ENCODE assay signal across 8 cellular contexts in genomic region chr4:175891863-175892262, GRCh38.
A peak's percentile ranks its signal among the peaks of the same experiment; 100 is the strongest.
DNase-seq lines count a peak whose midpoint lies in the region; ATAC-seq, FAIRE-seq and TF ChIP-seq lines count a peak whose summit lies in the region.

No MANE protein-coding gene starts in this region.

- no peaks in the 10 kb centered on the region for H3K36me3 Mint-ChIP-seq in activated CD8-positive, alpha-beta T cell treated with anti-CD3 and anti-CD28 coated beads, Interleukin-2, amount 10 ng/mL, durations not matched to agents 7 days and 5 days (ENCODE audit: low read depth)
- H3K36me3 Mint-ChIP-seq in naive thymus-derived CD8-positive, alpha-beta T cell: no peaks in the 10 kb centered on the region

- no peaks in the 10 kb centered on the region for H3K9me3 Mint-ChIP-seq in activated CD8-positive, alpha-beta T cell treated with anti-CD3 and anti-CD28 coated beads, Interleukin-2, amount 10 ng/mL, durations not matched to agents 7 days and 5 days (ENCODE audit: insufficient read depth)
- H3K9me3 Mint-ChIP-seq in naive thymus-derived CD8-positive, alpha-beta T cell: peaks cover 0 to 2% (median 0%) of the 10 kb centered on the region in 9 donors

- no peaks in the 10 kb centered on the region for H3K27me3 Mint-ChIP-seq in activated CD8-positive, alpha-beta T cell treated with anti-CD3 and anti-CD28 coated beads, Interleukin-2, amount 10 ng/mL, durations not matched to agents 7 days and 5 days (ENCODE audit: low read depth)
- no peaks in the 10 kb centered on the region for H3K27me3 Mint-ChIP-seq in naive thymus-derived CD8-positive, alpha-beta T cell

- H3K27ac ChIP-seq in keratinocyte (ENCODE audit: control insufficient read depth, insufficient read depth, low read length): no peak overlapping the region
- no peak overlapping the region for H3K27ac ChIP-seq in spleen

- POLR2A ChIA-PET in activated CD8-positive, alpha-beta T cell treated with anti-CD3 and anti-CD28 coated beads, Interleukin-2, amount 10 ng/mL, durations not matched to agents 7 days and 5 days (lab: Charles Lee): no interaction called here
- POLR2A ChIA-PET in naive thymus-derived CD8-positive, alpha-beta T cell (lab: Charles Lee): no interaction called here

- no peak for TF ChIP-seq POLR2A in spleen (IDR thresholded peaks at IDR 0.05)

- H3K4me1 Mint-ChIP-seq in activated CD8-positive, alpha-beta T cell treated with anti-CD3 and anti-CD28 coated beads, Interleukin-2, amount 10 ng/mL, durations not matched to agents 7 days and 5 days (ENCODE audit: low read depth): no peaks in the 10 kb centered on the region
- H3K4me1 Mint-ChIP-seq in naive thymus-derived CD8-positive, alpha-beta T cell: no peaks in the 10 kb centered on the region

- peak in 2 of 3 experiments; percentile 17 to 19 for TF ChIP-seq CTCF in keratinocyte (optimal IDR thresholded peaks at IDR 0.05 in 1 of 3, IDR thresholded peaks at IDR 0.05 in 1 of 3, conservative IDR thresholded peaks at IDR 0.05 in 1 of 3; ENCODE audit: extremely low read depth in 1 of 3, insufficient read depth in 2 of 3, low read length in 3 of 3)
- peak in 5 of 11 experiments; percentile 7 to 40 (median 26) for TF ChIP-seq CTCF in spleen (IDR thresholded peaks at IDR 0.05 in 8 of 11, conservative IDR thresholded peaks at IDR 0.05 in 3 of 11)

- no peaks in the 10 kb centered on the region for H4K20me1 ChIP-seq in keratinocyte (ENCODE audit: control insufficient read depth, extremely low read depth, insufficient read depth, low read length)

- intact Hi-C loops in spleen (cut with DNase I; ENCODE audit: low total_unique reads): loop anchor here (5.0 kb wide), 1 partner anchor 330 kb away; no protein-coding TSS in a partner anchor

- no peak overlapping the region for H3K4me3 ChIP-seq in keratinocyte (ENCODE audit: control insufficient read depth in 2 of 3, extremely low read depth in 1 of 3, insufficient read depth in 2 of 3, low read depth in 1 of 3, low read length in 3 of 3)
- H3K4me3 ChIP-seq in spleen: no peak overlapping the region

- H2AFZ ChIP-seq in keratinocyte (ENCODE audit: control insufficient read depth, low read length): no peak overlapping the region

- H3K36me3 ChIP-seq in keratinocyte (ENCODE audit: control insufficient read depth in 2 of 2, extremely low read depth in 1 of 2, insufficient read depth in 2 of 2, low read length in 2 of 2): no peaks in the 10 kb centered on the region
- no peaks in the 10 kb centered on the region for H3K36me3 ChIP-seq in spleen

- H3K79me2 ChIP-seq in keratinocyte (ENCODE audit: control insufficient read depth, insufficient read depth, low read length): no peaks in the 10 kb centered on the region

- WGBS in spleen, 5 donors: 10 to 23% (median 17%) methylated on average over 2 of the region's 2 CpGs

- DNase-seq in DMS53 treated with DMSO at 0.1 percent for 48 hours (lab: John Stamatoyannopoulos, UW; ENCODE audit: unreplicated experiment) (peak; percentile 26), RPMI8226 (peak; percentile 4), keratinocyte (ENCODE audit: low read depth, low spot score) (no peak), spleen (no peak), occipital lobe (lab: John Stamatoyannopoulos, UW) (no peak)
- DNase-seq in activated CD8-positive, alpha-beta T cell treated with anti-CD3 and anti-CD28 coated beads, Interleukin-2, amount 10 ng/mL, durations not matched to agents 7 days and 5 days: no peak
- no peak for DNase-seq in naive thymus-derived CD8-positive, alpha-beta T cell

- H3K4me1 ChIP-seq in keratinocyte (ENCODE audit: control insufficient read depth, extremely low read depth, insufficient read depth, low read length): no peaks in the 10 kb centered on the region
- H3K4me1 ChIP-seq in spleen: peaks cover 0 to 3% (median 0%) of the 10 kb centered on the region in 6 donors

- dilution Hi-C loops in keratinocyte (cut with MboI; ENCODE audit: extremely low pct_ligation_motif_present, low sequenced_read_pairs): no loop called here

- no peak overlapping the region for H3K9ac ChIP-seq in keratinocyte (ENCODE audit: control insufficient read depth, extremely low read depth, insufficient read depth, low read length)

- no peak overlapping the region for H3K27ac Mint-ChIP-seq in activated CD8-positive, alpha-beta T cell treated with anti-CD3 and anti-CD28 coated beads, Interleukin-2, amount 10 ng/mL, durations not matched to agents 7 days and 5 days
- H3K27ac Mint-ChIP-seq in naive thymus-derived CD8-positive, alpha-beta T cell: no peak overlapping the region

- H3K9me1 ChIP-seq in keratinocyte (ENCODE audit: control insufficient read depth, extremely low read depth, insufficient read depth, low read length): no peaks in the 10 kb centered on the region

- peak; percentile 69 for ATAC-seq in HG02885 (IDR thresholded peaks at IDR 0.05; ENCODE audit: poor library complexity, unreplicated experiment)
- no peak for ATAC-seq in activated CD8-positive, alpha-beta T cell treated with anti-CD3 and anti-CD28 coated beads, Interleukin-2, amount 10 ng/mL, durations not matched to agents 7 days and 5 days
- ATAC-seq in naive thymus-derived CD8-positive, alpha-beta T cell: no peak

- FAIRE-seq in keratinocyte (lab: Jason Lieb, UNC): no peak

- CTCF ChIA-PET in activated CD8-positive, alpha-beta T cell treated with anti-CD3 and anti-CD28 coated beads, Interleukin-2, amount 10 ng/mL, durations not matched to agents 7 days and 5 days (lab: Charles Lee): no interaction called here

- no peaks in the 10 kb centered on the region for H3K9me3 ChIP-seq in keratinocyte (ENCODE audit: control insufficient read depth, low read depth, low read length)
- H3K9me3 ChIP-seq in spleen: peaks cover 0 to 19% (median 3%) of the 10 kb centered on the region in 8 donors

- H3K27me3 ChIP-seq in keratinocyte (ENCODE audit: control insufficient read depth, extremely low read depth, insufficient read depth, low read length) (no peaks in the 10 kb centered on the region), spleen (replicated peaks in 1 of 7) (no peaks in the 10 kb centered on the region)

- H3K4me2 ChIP-seq in keratinocyte (ENCODE audit: control insufficient read depth, extremely low read depth, insufficient read depth, low read depth, low read length): no peak overlapping the region

- no peak overlapping the region for H3K4me3 Mint-ChIP-seq in activated CD8-positive, alpha-beta T cell treated with anti-CD3 and anti-CD28 coated beads, Interleukin-2, amount 10 ng/mL, durations not matched to agents 7 days and 5 days
- no peak overlapping the region for H3K4me3 Mint-ChIP-seq in naive thymus-derived CD8-positive, alpha-beta T cell

Comparison
In these comparisons a context has a peak if more than half of its experiments do, and no peak if none do; other contexts are left out.
1. DNase-seq: peak in DMS53 treated with DMSO at 0.1 percent for 48 hours (single experiment) and RPMI8226 (single experiment); none in keratinocyte (single experiment), spleen (single experiment), occipital lobe (single experiment), activated CD8-positive, alpha-beta T cell treated with anti-CD3 and anti-CD28 coated beads, Interleukin-2, amount 10 ng/mL, durations not matched to agents 7 days and 5 days (single experiment) and naive thymus-derived CD8-positive, alpha-beta T cell (0 of 10).